In the genomic region with DNA sequence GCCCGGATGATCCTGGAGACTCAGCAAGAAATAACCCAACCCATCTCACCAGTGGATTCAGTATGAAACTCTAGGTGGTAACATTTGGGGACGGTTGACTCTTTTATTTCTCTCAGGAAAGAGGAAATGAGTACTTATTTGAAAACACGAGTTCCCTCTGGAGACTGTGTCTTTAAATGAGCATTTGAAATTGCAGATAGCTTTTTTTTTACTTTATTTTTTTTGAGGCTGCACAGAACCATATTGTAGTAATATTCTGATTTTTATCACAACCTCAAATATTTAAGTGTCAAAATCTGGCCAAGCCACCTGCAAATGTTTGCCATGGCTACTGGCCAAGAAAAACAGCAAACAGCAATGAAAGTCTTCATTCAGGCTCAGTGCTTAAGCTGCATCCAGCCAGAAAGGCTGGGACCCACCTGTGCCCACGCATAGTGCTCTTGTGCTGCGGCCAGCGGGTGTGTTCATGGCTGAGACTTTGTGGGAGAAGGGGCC, we compare ENCODE assay signal across 8 cellular contexts.
DNase-seq lines count a peak whose midpoint lies in the region; ATAC-seq and TF ChIP-seq lines count a peak whose summit lies in the region.

No MANE protein-coding gene starts in this region.

- H4K20me1 ChIP-seq in SU-DHL-6 (ENCODE audit: low read depth, low read length), result no peaks in the 10 kb centered on the region

- H3K36me3 ChIP-seq in SU-DHL-6 (ENCODE audit: low read length) (peaks cover 7% of the 10 kb centered on the region), right lobe of liver (no peaks in the 10 kb centered on the region)

- DNase-seq in DMS53 treated with DMSO at 0.1 percent for 48 hours (lab: John Stamatoyannopoulos, UW; ENCODE audit: unreplicated experiment) (peak; percentile 93), NCI-H1105 (lab: John Stamatoyannopoulos, UW) (peak; percentile 90), right lobe of liver (peak in 1 of 3 donors; percentile 47), GM10266 (ENCODE audit: extremely low spot score) (no peak)

- TF ChIP-seq POLR2A in right lobe of liver (IDR thresholded peaks at IDR 0.05), result no peak

- TF ChIP-seq CTCF in SU-DHL-6 (IDR thresholded peaks at IDR 0.05; ENCODE audit: insufficient read depth, low read length, poor library complexity, severe bottlenecking) (no peak), right lobe of liver (IDR thresholded peaks at IDR 0.05) (no peak), GM10266 (IDR thresholded peaks at IDR 0.05; ENCODE audit: control insufficient read depth, insufficient read depth, low read depth, missing control alignments) (no peak)

- peak overlapping the region; percentile 59 for H3K9ac ChIP-seq in SU-DHL-6 (ENCODE audit: low read length)

- 32% methylated on average over 3 of the region's 6 CpGs for WGBS in right lobe of liver (ENCODE audit: insufficient coverage, low coverage, low lambda C conversion rate, missing lambda C conversion rate)

- H3K4me3 ChIP-seq in SU-DHL-6 (ENCODE audit: insufficient read depth, low read length, poor library complexity, severe bottlenecking) (peak overlapping the region; percentile 53), right lobe of liver (no peak overlapping the region)

- ATAC-seq in right lobe of liver (peak; percentile 21 to 71 (median 56)), HG02970 (IDR thresholded peaks at IDR 0.05; ENCODE audit: low FRiP score, unreplicated experiment) (no peak), GM19455 (IDR thresholded peaks at IDR 0.05; ENCODE audit: unreplicated experiment) (no peak), GM18858 (IDR thresholded peaks at IDR 0.05; ENCODE audit: unreplicated experiment) (no peak)

- H3K79me2 ChIP-seq in SU-DHL-6 (ENCODE audit: insufficient read depth, low read length), result peaks cover 55% of the 10 kb centered on the region

- peaks cover 42% of the 10 kb centered on the region for H3F3A ChIP-seq in SU-DHL-6 (ENCODE audit: insufficient read depth)

- H3K27me3 ChIP-seq in SU-DHL-6 (ENCODE audit: low read length) (no peaks in the 10 kb centered on the region), right lobe of liver (peaks cover 0 to 14% of the 10 kb centered on the region in 2 donors)

- H3K4me1 ChIP-seq in right lobe of liver, result no peaks in the 10 kb centered on the region

- H3K27ac ChIP-seq in SU-DHL-6 (ENCODE audit: low read depth, low read length), result peak overlapping the region; percentile 93
- no peak overlapping the region for H3K27ac ChIP-seq in right lobe of liver

- intact Hi-C loops in right lobe of liver (cut with DNase I), result no loop called here

- peak overlapping the region; percentile 67 for H3K4me2 ChIP-seq in SU-DHL-6 (ENCODE audit: low read depth, low read length, poor library complexity, severe bottlenecking)

- no peaks in the 10 kb centered on the region for H3K9me2 ChIP-seq in SU-DHL-6 (replicated peaks; ENCODE audit: insufficient read depth, low read length)

- no peaks in the 10 kb centered on the region for H3K9me3 ChIP-seq in SU-DHL-6 (ENCODE audit: insufficient read depth, low read length)
- no peaks in the 10 kb centered on the region for H3K9me3 ChIP-seq in right lobe of liver

- no peak overlapping the region for H2AFZ ChIP-seq in SU-DHL-6 (ENCODE audit: low read depth, low read length, severe bottlenecking)

Comparison
In these comparisons a context has a peak if more than half of its experiments do, and no peak if none do; other contexts are left out.
1. ATAC-seq: peak in right lobe of liver (4 of 4); none in HG02970 (single experiment), GM19455 (single experiment) and GM18858 (single experiment).